ENCODE assay signal across 14 cellular contexts in the genomic region with DNA sequence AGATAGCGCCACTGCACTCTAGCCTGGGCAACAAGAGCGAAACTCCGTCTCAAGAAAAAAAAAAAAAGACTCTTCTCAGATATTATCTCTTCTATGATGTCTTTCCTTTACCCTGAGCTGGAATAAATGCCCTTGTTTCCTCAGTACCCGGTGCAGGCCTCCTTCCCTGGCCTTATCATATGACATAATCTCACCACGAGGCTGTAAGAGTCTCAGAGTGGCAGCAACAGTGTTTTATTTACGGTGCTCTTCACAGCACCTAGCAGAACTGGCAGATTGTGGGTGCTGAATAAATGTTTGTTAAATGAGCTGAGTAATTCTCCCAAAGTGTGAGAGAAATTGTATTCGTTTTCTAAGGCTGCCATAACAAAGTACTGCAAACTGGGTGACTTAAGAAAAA.
DNase-seq lines count a peak whose midpoint lies in the region; ATAC-seq, FAIRE-seq and TF ChIP-seq lines count a peak whose summit lies in the region.
"Had no signal": no experiment of that assay in that cellular context is flagged by ENCODE, and none has a peak within 500 bp of the region (broad histone marks: within the 10 kb centered on the region; RNA-seq: fewer than 3 reads in every experiment).

No MANE protein-coding gene starts in this region.

- no peaks in the 10 kb centered on the region for H3K9me1 ChIP-seq in keratinocyte (ENCODE audit: control insufficient read depth, extremely low read depth, insufficient read depth, low read length)

- H3K27me3 ChIP-seq in ACC112 (ENCODE audit: insufficient read depth, low read length) (no peaks in the 10 kb centered on the region), keratinocyte (ENCODE audit: control insufficient read depth, extremely low read depth, insufficient read depth, low read length) (no peaks in the 10 kb centered on the region), HepG2 (ENCODE audit: control insufficient read depth in 1 of 2, insufficient read depth in 2 of 2, low read length in 2 of 2) (no peaks in the 10 kb centered on the region)
- H3K27me3 ChIP-seq: adrenal gland had no signal

- H3K4me3 ChIP-seq in ACC112 (ENCODE audit: low read depth, low read length) (no peak overlapping the region), keratinocyte (ENCODE audit: control insufficient read depth in 2 of 3, extremely low read depth in 1 of 3, insufficient read depth in 2 of 3, low read depth in 1 of 3, low read length in 3 of 3) (no peak overlapping the region), HepG2 (replicated peaks in 1 of 3; ENCODE audit: insufficient read depth in 1 of 3, low read depth in 2 of 3, low read length in 3 of 3) (no peak overlapping the region)
- H3K4me3 ChIP-seq: adrenal gland, HAP-1 had no signal

- TF ChIP-seq CTCF in keratinocyte (optimal IDR thresholded peaks at IDR 0.05 in 1 of 3, IDR thresholded peaks at IDR 0.05 in 1 of 3, conservative IDR thresholded peaks at IDR 0.05 in 1 of 3; ENCODE audit: extremely low read depth in 1 of 3, insufficient read depth in 2 of 3, low read length in 3 of 3) (no peak), HepG2 (CRISPR knock-in tag; IDR thresholded peaks at IDR 0.05) (no peak)

- intact Hi-C loops in HepG2 (cut with micrococcal nuclease; ENCODE audit: unreplicated experiment), result no loop called here
- intact Hi-C loops in cardiac septum (cut with DNase I), result no loop called here

- H3K4me3 Mint-ChIP-seq in activated T-helper 17 cell treated with anti-CD3 and anti-CD28 coated beads, Interleukin-2, amount 50 U/mL, for 72 hours, result peak overlapping the region; percentile 32
- H3K4me3 Mint-ChIP-seq: B cell, neural crest cell had no signal

- TF ChIP-seq EP300 in HepG2 (IDR thresholded peaks at IDR 0.05; ENCODE audit: low read depth in 2 of 2, low read length in 2 of 2), result no peak
- no peak for TF ChIP-seq EP300 in HepG2 (CRISPR knock-in tag; IDR thresholded peaks at IDR 0.05; ENCODE audit: borderline replicate concordance)

- peak overlapping the region; percentile 50 for H3K27ac Mint-ChIP-seq in activated T-helper 17 cell treated with anti-CD3 and anti-CD28 coated beads, Interleukin-2, amount 50 U/mL, for 72 hours
- H3K27ac Mint-ChIP-seq: B cell had no signal

- H2AFZ ChIP-seq in ACC112 (ENCODE audit: low read length, unreplicated experiment), result no peak overlapping the region
- H2AFZ ChIP-seq in keratinocyte (ENCODE audit: control insufficient read depth, low read length), result peak overlapping the region; percentile 25
- no peak overlapping the region for H2AFZ ChIP-seq in HepG2 (ENCODE audit: low read length)

- DNase-seq in HTR-8/SVneo (ENCODE audit: insufficient read length, low spot score) (peak; percentile 14), keratinocyte (ENCODE audit: low read depth, low spot score) (no peak), HepG2 (ENCODE audit: low spot score) (no peak), inferior parietal cortex (ENCODE audit: extremely low spot score) (no peak), NCI-H1436 treated with DMSO at 0.1 percent for 48 hours (lab: John Stamatoyannopoulos, UW) (no peak), cardiac septum (ENCODE audit: low spot score) (no peak)
- DNase-seq: stimulated activated naive CD4-positive, alpha-beta T cell had no signal

- FAIRE-seq in HTR-8/SVneo (lab: Jason Lieb, UNC) (no peak), keratinocyte (lab: Jason Lieb, UNC) (no peak), HepG2 (lab: Jason Lieb, UNC) (no peak)
- FAIRE-seq: endothelial cell of umbilical vein had no signal

- H3K9ac ChIP-seq in keratinocyte (ENCODE audit: control insufficient read depth, extremely low read depth, insufficient read depth, low read length) (no peak overlapping the region), HepG2 (ENCODE audit: insufficient read depth, low read depth, low read length) (no peak overlapping the region)

- dilution Hi-C loops in keratinocyte (cut with MboI; ENCODE audit: extremely low pct_ligation_motif_present, low sequenced_read_pairs), result no loop called here

- BruUV-seq in HepG2 (replicated peaks; lab: Mats Ljungman, UMichigan), result no TSS peak

- WGBS in HepG2 (ENCODE audit: low lambda C conversion rate), result 43% methylated on average over 7 of the region's 7 CpGs

- POLR2A ChIA-PET in HepG2 (lab: Yijun Ruan, JAX), result no interaction called here

- no peaks in the 10 kb centered on the region for H3K36me3 Mint-ChIP-seq in activated T-helper 17 cell treated with anti-CD3 and anti-CD28 coated beads, Interleukin-2, amount 50 U/mL, for 72 hours (ENCODE audit: low read depth)

- H3K79me2 ChIP-seq in ACC112 (ENCODE audit: control insufficient read depth, insufficient read depth, low read length, unreplicated experiment), result no peaks in the 10 kb centered on the region
- H3K79me2 ChIP-seq in keratinocyte (ENCODE audit: control insufficient read depth, insufficient read depth, low read length), result no peaks in the 10 kb centered on the region
- no peaks in the 10 kb centered on the region for H3K79me2 ChIP-seq in HepG2 (ENCODE audit: insufficient read depth, low read length)

- CTCF ChIA-PET in HepG2 (lab: Yijun Ruan, JAX; ENCODE audit: low intra/inter-chr PET ratio, low total read pairs), result no interaction called here

- H4K20me1 ChIP-seq in keratinocyte (ENCODE audit: control insufficient read depth, extremely low read depth, insufficient read depth, low read length) (no peaks in the 10 kb centered on the region), HepG2 (ENCODE audit: insufficient read depth, low read length) (no peaks in the 10 kb centered on the region)

- no peak for TF ChIP-seq RAD21 in HepG2 (CRISPR knock-in tag; IDR thresholded peaks at IDR 0.05)

- TF ChIP-seq POLR2A in HepG2 (IDR thresholded peaks at IDR 0.05; ENCODE audit: insufficient read depth in 1 of 2, low read depth in 2 of 2, low read length in 2 of 2), result no peak

- H3K27ac ChIP-seq in ACC112 (ENCODE audit: low read depth, low read length), result peak overlapping the region; percentile 62; the same call in 1 of the 2 replicates
- H3K27ac ChIP-seq in keratinocyte (ENCODE audit: control insufficient read depth, insufficient read depth, low read length), result no peak overlapping the region
- no peak overlapping the region for H3K27ac ChIP-seq in HepG2 (ENCODE audit: extremely low read length, insufficient read depth, low read length)

- no peaks in the 10 kb centered on the region for H3K36me3 ChIP-seq in ACC112 (ENCODE audit: insufficient read depth, low read length)
- no peaks in the 10 kb centered on the region for H3K36me3 ChIP-seq in keratinocyte (ENCODE audit: control insufficient read depth in 2 of 2, extremely low read depth in 1 of 2, insufficient read depth in 2 of 2, low read length in 2 of 2)
- H3K36me3 ChIP-seq in HepG2 (replicated peaks in 1 of 2; ENCODE audit: control insufficient read depth in 1 of 2, insufficient read depth in 2 of 2, low read length in 2 of 2), result no peaks in the 10 kb centered on the region
- H3K36me3 ChIP-seq: adrenal gland, HAP-1 had no signal

- H3K4me1 ChIP-seq in ACC112 (ENCODE audit: control insufficient read depth, insufficient read depth, low read length, unreplicated experiment) (peaks cover 17% of the 10 kb centered on the region), keratinocyte (ENCODE audit: control insufficient read depth, extremely low read depth, insufficient read depth, low read length) (no peaks in the 10 kb centered on the region), HepG2 (ENCODE audit: insufficient read depth, low read length) (peaks cover 30% of the 10 kb centered on the region)
- H3K4me1 ChIP-seq: adrenal gland, HAP-1 had no signal

- ATAC-seq in activated T-helper 17 cell treated with anti-CD3 and anti-CD28 coated beads, Interleukin-2, amount 50 U/mL, for 72 hours (replicated peaks), result peak; percentile 54
- ATAC-seq in HepG2, result no peak

- H3K4me1 Mint-ChIP-seq in activated T-helper 17 cell treated with anti-CD3 and anti-CD28 coated beads, Interleukin-2, amount 50 U/mL, for 72 hours, result peaks cover 5% of the 10 kb centered on the region
- H3K4me1 Mint-ChIP-seq: B cell, neural crest cell had no signal

- H3K4me2 ChIP-seq in keratinocyte (ENCODE audit: control insufficient read depth, extremely low read depth, insufficient read depth, low read depth, low read length) (no peak overlapping the region), HepG2 (ENCODE audit: low read depth, low read length) (no peak overlapping the region)

- H3K27me3 Mint-ChIP-seq in activated T-helper 17 cell treated with anti-CD3 and anti-CD28 coated beads, Interleukin-2, amount 50 U/mL, for 72 hours, result no peaks in the 10 kb centered on the region

- in situ Hi-C loops in HepG2 (cut with HindIII; ENCODE audit: extremely low pct_ligation_motif_present, low pct_unique_long_range_greater_than_20kb), result no loop called here

- peaks cover 14% of the 10 kb centered on the region for H3K9me3 Mint-ChIP-seq in activated T-helper 17 cell treated with anti-CD3 and anti-CD28 coated beads, Interleukin-2, amount 50 U/mL, for 72 hours

- H3K9me3 ChIP-seq in keratinocyte (ENCODE audit: control insufficient read depth, low read depth, low read length) (no peaks in the 10 kb centered on the region), HepG2 (ENCODE audit: low read length) (no peaks in the 10 kb centered on the region)
- H3K9me3 ChIP-seq: adrenal gland, HAP-1 had no signal

TF ChIP-seq in HepG2, 621 proteins besides CTCF, POLR2A, EP300 and RAD21 (continues in another document):
- TF ChIP-seq, protein P1, sequence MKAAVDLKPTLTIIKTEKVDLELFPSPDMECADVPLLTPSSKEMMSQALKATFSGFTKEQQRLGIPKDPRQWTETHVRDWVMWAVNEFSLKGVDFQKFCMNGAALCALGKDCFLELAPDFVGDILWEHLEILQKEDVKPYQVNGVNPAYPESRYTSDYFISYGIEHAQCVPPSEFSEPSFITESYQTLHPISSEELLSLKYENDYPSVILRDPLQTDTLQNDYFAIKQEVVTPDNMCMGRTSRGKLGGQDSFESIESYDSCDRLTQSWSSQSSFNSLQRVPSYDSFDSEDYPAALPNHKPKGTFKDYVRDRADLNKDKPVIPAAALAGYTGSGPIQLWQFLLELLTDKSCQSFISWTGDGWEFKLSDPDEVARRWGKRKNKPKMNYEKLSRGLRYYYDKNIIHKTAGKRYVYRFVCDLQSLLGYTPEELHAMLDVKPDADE (CRISPR knock-in tag; IDR thresholded peaks at IDR 0.05), result no peak
- TF ChIP-seq ZBTB3 (CRISPR knock-in tag; IDR thresholded peaks at IDR 0.05; ENCODE audit: borderline replicate concordance, low read depth) (no peak), PAX8 (CRISPR knock-in tag; IDR thresholded peaks at IDR 0.05; ENCODE audit: borderline replicate concordance) (no peak), HOXA7 (CRISPR knock-in tag; IDR thresholded peaks at IDR 0.05) (no peak), NR2F6 (IDR thresholded peaks at IDR 0.05) (no peak), NR2F6 (CRISPR knock-in tag; IDR thresholded peaks at IDR 0.05) (no peak), ZNF343 (CRISPR knock-in tag; IDR thresholded peaks at IDR 0.05) (no peak), ZNF839 (CRISPR knock-in tag; IDR thresholded peaks at IDR 0.05; ENCODE audit: borderline replicate concordance) (no peak), SIX4 (CRISPR knock-in tag; IDR thresholded peaks at IDR 0.05) (no peak)
